In the genomic region with DNA sequence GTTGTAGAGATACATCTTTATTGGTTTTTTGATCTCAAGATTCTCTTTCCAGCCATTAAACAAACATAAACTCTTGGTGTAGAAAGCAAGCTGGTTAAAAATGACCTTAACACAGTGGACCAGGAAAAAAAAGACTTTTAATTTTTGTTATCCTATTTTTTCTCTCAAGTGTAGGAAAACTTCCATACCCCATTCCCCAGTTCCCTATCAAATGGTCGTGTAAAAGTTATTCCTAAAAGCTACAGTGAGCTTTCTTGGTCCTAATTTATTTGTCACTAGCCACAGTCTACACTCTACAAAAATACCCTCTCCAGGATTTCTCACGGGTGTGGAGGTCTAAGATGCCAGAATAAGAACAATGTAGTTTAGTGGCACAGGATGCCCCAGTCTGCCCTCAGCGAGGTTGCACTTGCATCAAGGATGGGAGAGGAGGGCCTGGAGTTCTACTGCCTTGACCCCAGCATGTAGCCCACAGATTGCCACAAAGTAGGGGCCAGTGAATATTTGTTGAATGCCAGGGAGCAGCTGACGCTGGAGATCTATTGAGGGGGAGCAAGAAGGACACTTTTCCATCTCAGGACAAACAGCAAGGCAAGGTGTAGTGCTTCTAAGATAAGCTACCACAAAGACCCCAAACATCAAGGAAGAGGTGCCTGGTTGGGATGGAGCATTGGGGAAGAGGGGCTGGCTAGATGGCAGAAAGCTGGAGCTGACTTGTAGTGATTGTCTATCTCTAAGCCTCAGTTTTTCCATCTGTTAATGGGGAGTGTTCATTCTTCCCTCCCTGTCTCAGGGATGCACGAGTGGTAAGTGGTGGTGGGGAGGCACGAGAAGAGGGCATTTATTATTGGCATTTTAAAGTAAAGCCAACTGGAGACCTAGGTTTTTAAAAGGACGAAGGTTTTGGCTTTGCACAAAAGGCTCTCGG, we compare ENCODE assay signal across 11 cellular contexts. TPM values are rescaled to one million over a fixed set of nuclear protein-coding genes. Genes with fewer than 3 reads are reported as not detected.
A peak's percentile ranks its signal among the peaks of the same experiment; 100 is the strongest.
DNase-seq lines count a peak whose midpoint lies in the region; ATAC-seq and TF ChIP-seq lines count a peak whose summit lies in the region.
"Had no signal": no experiment of that assay in that cellular context is flagged by ENCODE, and none has a peak within 500 bp of the region (broad histone marks: within the 10 kb centered on the region; RNA-seq: fewer than 3 reads in every experiment).

No MANE protein-coding gene starts in this region.

- dilution Hi-C loops in IMR-90 (cut with HindIII; ENCODE audit: low sequenced_read_pairs, unreplicated experiment) = no loop called here

- no peak overlapping the region for H2AK9ac ChIP-seq in IMR-90 (replicated peaks; ENCODE audit: low read depth, low read length, poor library complexity)

- H3K4me3 ChIP-seq in IMR-90 (ENCODE audit: insufficient read depth, low read depth, low read length) (no peak overlapping the region), ectodermal cell (ENCODE audit: insufficient read depth, low read depth, low read length) (peak overlapping the region; percentile 81)

- in situ Hi-C loops in IMR-90 (cut with MboI; ENCODE audit: low sequenced_read_pairs) = loop anchor here (5.0 kb wide), 1 partner anchor 68 kb away; no protein-coding TSS in a partner anchor

- H2BK15ac ChIP-seq in IMR-90 (ENCODE audit: low read depth, low read length) = no peak overlapping the region

- no peak overlapping the region for H2AFZ ChIP-seq in IMR-90 (replicated peaks; ENCODE audit: low read length, poor library complexity)

- no peaks in the 10 kb centered on the region for H3K79me1 ChIP-seq in IMR-90 (ENCODE audit: low read depth in 1 of 2, low read length in 2 of 2)

- intact Hi-C loops in CD4-positive, alpha-beta T cell (cut with DNase I, micrococcal nuclease) = loop anchor here in 1 of 2 experiments (5.0 kb wide), 1 partner anchor 293 kb away; no protein-coding TSS in a partner anchor
- intact Hi-C loops in IMR-90 (cut with micrococcal nuclease) = loop anchor here (2.0 to 5.0 kb wide), 2 partner anchors 53 to 72 kb away; no protein-coding TSS in a partner anchor

- no peak for TF ChIP-seq POLR2A in IMR-90 (IDR thresholded peaks at IDR 0.05; ENCODE audit: low read depth, low read length)

- CTCF ChIA-PET in CD4-positive, alpha-beta T cell (lab: Charles Lee) = no interaction called here
- CTCF ChIA-PET in IMR-90 (lab: Yijun Ruan, JAX) = interaction anchor here (1.0 kb wide), 1 partner anchor 20 kb away, joined by 3 read pairs; no protein-coding TSS in a partner anchor

- BruUV-seq in IMR-90 (replicated peaks; lab: Mats Ljungman, UMichigan) = no TSS peak

- no peak overlapping the region for H3K4me2 ChIP-seq in IMR-90 (ENCODE audit: low read depth, low read length)

- H3K14ac ChIP-seq in IMR-90 (replicated peaks; ENCODE audit: low read depth, low read length) = no peak overlapping the region

- H3K56ac ChIP-seq in IMR-90 (ENCODE audit: extremely low read depth, insufficient read depth, low read length) = no peak overlapping the region

- H3K27me3 Mint-ChIP-seq in CD4-positive, alpha-beta T cell = peaks cover 73% of the 10 kb centered on the region
- peaks cover 6 to 64% (median 40%) of the 10 kb centered on the region in 5 donors for H3K27me3 Mint-ChIP-seq in naive thymus-derived CD8-positive, alpha-beta T cell

- TF ChIP-seq CTCF in CD4-positive, alpha-beta T cell (IDR thresholded peaks at IDR 0.05) = no peak
- no peak for TF ChIP-seq CTCF in IMR-90 (conservative IDR thresholded peaks at IDR 0.05; ENCODE audit: low read depth, low read length)

- H3K9me3 ChIP-seq in CD4-positive, alpha-beta T cell (ENCODE audit: control insufficient read depth, low read length) = no peaks in the 10 kb centered on the region
- H3K9me3 ChIP-seq in IMR-90 (ENCODE audit: control insufficient read depth, insufficient read depth, low read length) = no peaks in the 10 kb centered on the region
- H3K9me3 ChIP-seq in ectodermal cell (ENCODE audit: control insufficient read depth, low read length) = no peaks in the 10 kb centered on the region

- H2BK20ac ChIP-seq in IMR-90 (ENCODE audit: low read depth, low read length) = no peak overlapping the region

- no peaks in the 10 kb centered on the region for H3K36me3 Mint-ChIP-seq in CD4-positive, alpha-beta T cell (ENCODE audit: low read depth)
- H3K36me3 Mint-ChIP-seq in naive thymus-derived CD8-positive, alpha-beta T cell = peaks cover 0 to 3% (median 0%) of the 10 kb centered on the region in 3 donors

- H3K4me1 ChIP-seq in IMR-90 (ENCODE audit: control insufficient read depth, insufficient read depth, low read length) (peaks cover 12% of the 10 kb centered on the region; the same call in 1 of the 2 replicates), ectodermal cell (ENCODE audit: control insufficient read depth, insufficient read depth, low read length) (peaks cover 38% of the 10 kb centered on the region)

- no peak overlapping the region for H4K5ac ChIP-seq in IMR-90 (ENCODE audit: low read depth, low read length)

- H3K18ac ChIP-seq in IMR-90 (ENCODE audit: low read depth, low read length) = no peak overlapping the region

- no peak for ATAC-seq in CD4-positive, alpha-beta T cell (ENCODE audit: poor library complexity)
- no peak for ATAC-seq in IMR-90 (ENCODE audit: low read depth)
- ATAC-seq in naive thymus-derived CD8-positive, alpha-beta T cell = no peak

- H4K8ac ChIP-seq in IMR-90 (ENCODE audit: low read depth in 2 of 2, low read length in 2 of 2) = no peak overlapping the region

- H3K4ac ChIP-seq in IMR-90 (ENCODE audit: low read depth, low read length) = no peak overlapping the region

- H3K4me3 Mint-ChIP-seq in CD4-positive, alpha-beta T cell = peak overlapping the region; percentile 72
- H3K4me3 Mint-ChIP-seq in naive thymus-derived CD8-positive, alpha-beta T cell = peak overlapping the region in 9 of 10 donors; percentile 4 to 76 (median 50)

- H3K9me1 ChIP-seq in IMR-90 (ENCODE audit: insufficient read depth, low read length) = peaks cover 11% of the 10 kb centered on the region

- H2BK120ac ChIP-seq in IMR-90 (ENCODE audit: low read depth, low read length) = no peak overlapping the region

- peaks cover 7% of the 10 kb centered on the region; the same call in 1 of the 2 replicates for H4K20me1 ChIP-seq in IMR-90 (ENCODE audit: insufficient read depth, low read length)

- no peak overlapping the region for H4K91ac ChIP-seq in IMR-90 (ENCODE audit: insufficient read depth, low read depth, low read length)

- H3K4me1 Mint-ChIP-seq in CD4-positive, alpha-beta T cell (ENCODE audit: low read depth) = no peaks in the 10 kb centered on the region
- H3K4me1 Mint-ChIP-seq in naive thymus-derived CD8-positive, alpha-beta T cell = peaks cover 0 to 10% (median 5%) of the 10 kb centered on the region in 4 donors

- H3K27me3 ChIP-seq in CD4-positive, alpha-beta T cell (ENCODE audit: control insufficient read depth, insufficient read depth, low read length) = peaks cover 49% of the 10 kb centered on the region
- H3K27me3 ChIP-seq in IMR-90 (ENCODE audit: control insufficient read depth, insufficient read depth, low read length) = peaks cover 22% of the 10 kb centered on the region
- peaks cover 20% of the 10 kb centered on the region for H3K27me3 ChIP-seq in ectodermal cell (ENCODE audit: control insufficient read depth, insufficient read depth, low read length, poor library complexity, severe bottlenecking)

- no peak overlapping the region for H2AK5ac ChIP-seq in IMR-90 (ENCODE audit: low read depth, low read length)

- no CpG with 5 or more reads among the region's 8 CpGs for WGBS in IMR-90 (ENCODE audit: extremely low coverage in 2 of 2, insufficient read length in 1 of 2), 2 experiments
- WGBS in ectodermal cell, 2 experiments = 40 to 47% methylated on average over 8 of the region's 8 CpGs

- no peak overlapping the region for H3K27ac Mint-ChIP-seq in CD4-positive, alpha-beta T cell
- no peak overlapping the region for H3K27ac Mint-ChIP-seq in naive thymus-derived CD8-positive, alpha-beta T cell

- no peak overlapping the region for H2BK5ac ChIP-seq in IMR-90 (ENCODE audit: low read depth, low read length, poor library complexity, severe bottlenecking)

- H3K9ac ChIP-seq in IMR-90 (ENCODE audit: low read depth, low read length) = no peak overlapping the region

- no peak for DNase-seq in CD4-positive, alpha-beta T cell
- no peak for DNase-seq in IMR-90
- DNase-seq in naive thymus-derived CD8-positive, alpha-beta T cell = no peak
- DNase-seq in nucleus accumbens (lab: John Stamatoyannopoulos, UW) = no peak
- DNase-seq in NCI-H146 (lab: John Stamatoyannopoulos, UW) = no peak
- DNase-seq in putamen (ENCODE audit: low spot score) = no peak
- no peak for DNase-seq in A172 (ENCODE audit: low spot score)
- DNase-seq: DMS79, kidney glomerular epithelial cell had no signal

- POLR2A ChIA-PET in CD4-positive, alpha-beta T cell (lab: Charles Lee) = interaction anchor here (0.6 kb wide), 1 partner anchor 54 kb away, joined by 3 read pairs; no protein-coding TSS in a partner anchor
- POLR2A ChIA-PET in IMR-90 (lab: Charles Lee; ENCODE audit: unreplicated experiment) = no interaction called here
- POLR2A ChIA-PET in naive thymus-derived CD8-positive, alpha-beta T cell (lab: Charles Lee) = no interaction called here

- TF ChIP-seq RAD21 in IMR-90 (IDR thresholded peaks at IDR 0.05; ENCODE audit: low read length) = no peak

- peak overlapping the region; percentile 48; the same call in 1 of the 2 replicates for H3K23ac ChIP-seq in IMR-90 (ENCODE audit: low read depth, low read length)

- no peaks in the 10 kb centered on the region for H3K9me3 Mint-ChIP-seq in CD4-positive, alpha-beta T cell
- H3K9me3 Mint-ChIP-seq in naive thymus-derived CD8-positive, alpha-beta T cell = no peaks in the 10 kb centered on the region

- no peak overlapping the region for H3K27ac ChIP-seq in CD4-positive, alpha-beta T cell (ENCODE audit: low read depth, low read length)
- H3K27ac ChIP-seq in IMR-90 (ENCODE audit: insufficient read depth, low read length) (no peak overlapping the region), ectodermal cell (ENCODE audit: insufficient read depth, low read depth, low read length, poor library complexity, severe bottlenecking) (no peak overlapping the region)
- H3K27ac ChIP-seq: epithelial cell of prostate had no signal

- H3K36me3 ChIP-seq in IMR-90 (ENCODE audit: control insufficient read depth, insufficient read depth, low read length) = no peaks in the 10 kb centered on the region
- H3K36me3 ChIP-seq in ectodermal cell (ENCODE audit: control insufficient read depth, insufficient read depth, low read length) = no peaks in the 10 kb centered on the region

RNA-seq across cellular contexts. Expression of a gene that starts 1.8 kb away (rescaled TPM):
- total RNA-seq in CD4-positive, alpha-beta T cell = under 1 TPM; 0.08 to 0.50 TPM
- 0.56 and 0.72 TPM in 2 replicates for total RNA-seq in IMR-90 (2012; rRNA removed)
- polyA plus RNA-seq in IMR-90 (2012; rRNA removed) = 0.75 and 0.87 TPM in 2 replicates
- 0.42 and 0.52 TPM in 2 replicates for polyA plus RNA-seq in IMR-90 (2012; cell fraction: cytosol; rRNA removed)
- 0.36 and 0.41 TPM in 2 replicates for polyA plus RNA-seq in IMR-90 (2012; cell fraction: nucleus; rRNA removed; ENCODE audit: low replicate concordance)
- polyA plus RNA-seq in ectodermal cell (2013, experiment 1 of 4) = 48.7 TPM
- polyA plus RNA-seq in ectodermal cell (2013, experiment 2 of 4) = 63.9 TPM
- polyA plus RNA-seq in ectodermal cell (2013, experiment 3 of 4) = 49.1 TPM
- 56.8 TPM for polyA plus RNA-seq in ectodermal cell (2013, experiment 4 of 4)
- total RNA-seq in naive thymus-derived CD8-positive, alpha-beta T cell = not detected
- polyA plus RNA-seq in naive thymus-derived CD8-positive, alpha-beta T cell = not detected
- 0.43 and 1.5 TPM in 2 replicates for total RNA-seq in A172 (2014; rRNA removed; shearing (Covaris generic))

RNA-seq across cellular contexts. Expression of a gene that starts 16.6 kb away (rescaled TPM):
- 1 to 10 TPM; 4.0 to 4.4 TPM for total RNA-seq in CD4-positive, alpha-beta T cell
- total RNA-seq in IMR-90 (2012; rRNA removed) = 27.8 and 29.2 TPM in 2 replicates
- 10.8 and 13.5 TPM in 2 replicates for polyA plus RNA-seq in IMR-90 (2012; rRNA removed)
- 3.8 and 4.7 TPM in 2 replicates for polyA plus RNA-seq in IMR-90 (2012; cell fraction: cytosol; rRNA removed)
- polyA plus RNA-seq in IMR-90 (2012; cell fraction: nucleus; rRNA removed; ENCODE audit: low replicate concordance) = 9.5 and 28.8 TPM in 2 replicates
- 42.0 TPM for polyA plus RNA-seq in ectodermal cell (2013, experiment 1 of 4)
- polyA plus RNA-seq in ectodermal cell (2013, experiment 2 of 4) = 51.9 TPM
- polyA plus RNA-seq in ectodermal cell (2013, experiment 3 of 4) = 44.7 TPM
- polyA plus RNA-seq in ectodermal cell (2013, experiment 4 of 4) = 46.4 TPM
- total RNA-seq in naive thymus-derived CD8-positive, alpha-beta T cell = 10 to 100 TPM; 22.0 to 25.9 TPM
- polyA plus RNA-seq in naive thymus-derived CD8-positive, alpha-beta T cell = 10 to 100 TPM in 2 of 3 donors, 1 to 10 TPM in 1; 9.5 to 13.0 (median 10.5) TPM
- total RNA-seq in A172 (2014; rRNA removed; shearing (Covaris generic)) = 23.2 and 38.1 TPM in 2 replicates

RNA-seq across cellular contexts. Expression of a gene that starts 55.1 kb away (rescaled TPM):
- total RNA-seq in CD4-positive, alpha-beta T cell = 1 to 10 TPM; 2.5 to 2.7 TPM
- 5.0 and 5.7 TPM in 2 replicates for total RNA-seq in IMR-90 (2012; rRNA removed)
- 6.7 and 7.3 TPM in 2 replicates for polyA plus RNA-seq in IMR-90 (2012; rRNA removed)
- polyA plus RNA-seq in IMR-90 (2012; cell fraction: cytosol; rRNA removed) = 3.7 and 5.3 TPM in 2 replicates
- polyA plus RNA-seq in IMR-90 (2012; cell fraction: nucleus; rRNA removed; ENCODE audit: low replicate concordance) = 13.7 and 18.4 TPM in 2 replicates
- polyA plus RNA-seq in ectodermal cell (2013, experiment 1 of 4) = 2.5 TPM
- polyA plus RNA-seq in ectodermal cell (2013, experiment 2 of 4) = 1.5 TPM
- 2.3 TPM for polyA plus RNA-seq in ectodermal cell (2013, experiment 3 of 4)
- 2.4 TPM for polyA plus RNA-seq in ectodermal cell (2013, experiment 4 of 4)
- total RNA-seq in naive thymus-derived CD8-positive, alpha-beta T cell = 1 to 10 TPM in 1 of 2 experiments, under 1 TPM in 1; 0.81 to 1.4 TPM
- polyA plus RNA-seq in naive thymus-derived CD8-positive, alpha-beta T cell = under 1 TPM in 1 of 3 donors, not detected in 2; 0.22 TPM
- 1.8 and 3.0 TPM in 2 replicates for total RNA-seq in A172 (2014; rRNA removed; shearing (Covaris generic))
